ENCODE assay signal across 24 cellular contexts in the genomic region with DNA sequence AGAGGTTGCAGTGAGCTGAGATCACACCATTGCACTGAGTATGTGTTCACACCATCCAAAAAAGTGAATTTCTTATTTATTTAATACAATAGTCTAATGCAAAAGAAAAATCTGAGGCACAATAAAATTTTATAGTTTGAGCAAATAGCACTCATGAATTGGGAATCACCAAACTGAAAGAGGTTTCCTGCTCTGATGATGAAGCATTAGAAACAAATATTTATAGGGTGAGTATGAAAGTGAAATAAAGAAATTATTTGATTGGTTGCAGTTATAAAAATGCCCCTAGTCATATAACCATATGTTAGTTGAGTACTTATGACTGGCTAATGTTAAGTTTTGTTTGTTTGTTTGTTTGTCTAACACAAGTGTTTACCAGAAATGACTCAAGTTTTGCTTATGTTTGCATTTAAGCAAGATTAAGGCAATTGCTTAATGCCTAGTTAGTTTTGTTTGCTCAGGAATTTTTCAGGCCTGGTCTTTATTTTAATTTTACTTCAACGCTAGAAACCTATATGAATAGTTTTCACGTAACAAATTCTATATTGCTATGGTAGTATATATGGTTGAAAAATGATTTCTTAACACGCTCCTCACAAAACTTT.
DNase-seq lines count a peak whose midpoint lies in the region; ATAC-seq, FAIRE-seq and TF ChIP-seq lines count a peak whose summit lies in the region.
"Had no signal": no experiment of that assay in that cellular context is flagged by ENCODE, and none has a peak within 500 bp of the region (broad histone marks: within the 10 kb centered on the region; RNA-seq: fewer than 3 reads in every experiment).

No MANE protein-coding gene starts in this region.

- TF ChIP-seq CTCF in HepG2 (CRISPR knock-in tag; IDR thresholded peaks at IDR 0.05), result no peak
- TF ChIP-seq CTCF in right lobe of liver (IDR thresholded peaks at IDR 0.05), result no peak
- no peak for TF ChIP-seq CTCF in OCI-LY3 (IDR thresholded peaks at IDR 0.05; ENCODE audit: low read depth, low read length)
- no peak for TF ChIP-seq CTCF in bronchial epithelial cell (IDR thresholded peaks at IDR 0.05; ENCODE audit: insufficient read depth, low read length, severe bottlenecking)

- ATAC-seq in HepG2, result no peak
- ATAC-seq in right lobe of liver, result no peak
- ATAC-seq: A549 had no signal

- TF ChIP-seq POLR2A in HepG2 (IDR thresholded peaks at IDR 0.05; ENCODE audit: insufficient read depth in 1 of 2, low read depth in 2 of 2, low read length in 2 of 2) (no peak), right lobe of liver (IDR thresholded peaks at IDR 0.05) (no peak)

- no peaks in the 10 kb centered on the region for H3K27me3 ChIP-seq in HepG2 (ENCODE audit: control insufficient read depth in 1 of 2, insufficient read depth in 2 of 2, low read length in 2 of 2)
- no peaks in the 10 kb centered on the region for H3K27me3 ChIP-seq in right lobe of liver
- no peaks in the 10 kb centered on the region for H3K27me3 ChIP-seq in OCI-LY3 (ENCODE audit: low read depth, low read length)
- H3K27me3 ChIP-seq in bronchial epithelial cell (ENCODE audit: control insufficient read depth, insufficient read depth, low read length), result no peaks in the 10 kb centered on the region
- H3K27me3 ChIP-seq: BE2C; BLaER1 treated with 17β-estradiol and CSF1 and Interleukin-3, amounts not matched to agents 10 nM and 100 nM had no signal

- H3K27ac ChIP-seq in HepG2 (ENCODE audit: extremely low read length, insufficient read depth, low read length), result no peak overlapping the region
- H3K27ac ChIP-seq in right lobe of liver, result no peak overlapping the region
- H3K27ac ChIP-seq in OCI-LY3 (ENCODE audit: low read length), result no peak overlapping the region
- H3K27ac ChIP-seq: 22Rv1, A549, GM23248 had no signal

- H3K9ac ChIP-seq in HepG2 (ENCODE audit: insufficient read depth, low read depth, low read length), result no peak overlapping the region
- no peak overlapping the region for H3K9ac ChIP-seq in OCI-LY3 (ENCODE audit: low read length)
- H3K9ac ChIP-seq: BLaER1 treated with 17β-estradiol and CSF1 and Interleukin-3, amounts not matched to agents 10 nM and 100 nM; GM23248 had no signal

- CTCF ChIA-PET in HepG2 (lab: Yijun Ruan, JAX; ENCODE audit: low intra/inter-chr PET ratio, low total read pairs), result no interaction called here

- TF ChIP-seq RAD21 in HepG2 (CRISPR knock-in tag; IDR thresholded peaks at IDR 0.05), result no peak

- no TSS peak for BruUV-seq in HepG2 (replicated peaks; lab: Mats Ljungman, UMichigan)

- DNase-seq in HepG2 (ENCODE audit: low spot score), result no peak
- DNase-seq in right lobe of liver, result no peak
- DNase-seq in bronchial epithelial cell (ENCODE audit: low read depth), result peak; percentile 11
- no peak for DNase-seq in NCI-H226
- no peak for DNase-seq in DMS114 treated with DMSO at 0.1 percent for 48 hours (lab: John Stamatoyannopoulos, UW; ENCODE audit: unreplicated experiment)
- DNase-seq: ACHN; BE2C; CD4-positive, alpha-beta T cell; CD8-positive, alpha-beta memory T cell; DMS 273 treated with DMSO at 0.1 percent for 48 hours; DMS53; DMS79 treated with DMSO at 0.1 percent for 48 hours; GM23248; H7; HCEC 1CT had no signal

- H3K79me2 ChIP-seq in HepG2 (ENCODE audit: insufficient read depth, low read length), result no peaks in the 10 kb centered on the region
- no peaks in the 10 kb centered on the region for H3K79me2 ChIP-seq in OCI-LY3 (ENCODE audit: low read length)

- no peaks in the 10 kb centered on the region for H3K4me1 ChIP-seq in HepG2 (ENCODE audit: insufficient read depth, low read length)
- H3K4me1 ChIP-seq in right lobe of liver, result no peaks in the 10 kb centered on the region
- peaks cover 40% of the 10 kb centered on the region for H3K4me1 ChIP-seq in OCI-LY3 (ENCODE audit: low read length)
- H3K4me1 ChIP-seq: A549, BE2C had no signal

- POLR2A ChIA-PET in HepG2 (lab: Yijun Ruan, JAX), result no interaction called here

- H3K9me3 ChIP-seq in HepG2 (ENCODE audit: low read length) (no peaks in the 10 kb centered on the region), right lobe of liver (no peaks in the 10 kb centered on the region), OCI-LY3 (ENCODE audit: insufficient read depth, low read length) (no peaks in the 10 kb centered on the region)
- H3K9me3 ChIP-seq: A549; BE2C; BLaER1 treated with 17β-estradiol and CSF1 and Interleukin-3, amounts not matched to agents 10 nM and 100 nM had no signal

- TF ChIP-seq EP300 in HepG2 (IDR thresholded peaks at IDR 0.05; ENCODE audit: low read depth in 2 of 2, low read length in 2 of 2) (no peak), HepG2 (CRISPR knock-in tag; IDR thresholded peaks at IDR 0.05; ENCODE audit: borderline replicate concordance) (no peak)

- intact Hi-C loops in HepG2 (cut with micrococcal nuclease; ENCODE audit: unreplicated experiment) (no loop called here), right lobe of liver (cut with DNase I) (no loop called here)

- no peak overlapping the region for H3K4me2 ChIP-seq in HepG2 (ENCODE audit: low read depth, low read length)
- peak overlapping the region; percentile 68; the same call in 1 of the 2 replicates for H3K4me2 ChIP-seq in OCI-LY3 (ENCODE audit: low read length)
- H3K4me2 ChIP-seq: A549 had no signal

- FAIRE-seq in HepG2 (lab: Jason Lieb, UNC) (no peak), bronchial epithelial cell (lab: Jason Lieb, UNC) (no peak)
- FAIRE-seq: A549, D721Med, G401.6, GM12892, GM19239, H1 had no signal

- H3K36me3 ChIP-seq in HepG2 (replicated peaks in 1 of 2; ENCODE audit: control insufficient read depth in 1 of 2, insufficient read depth in 2 of 2, low read length in 2 of 2), result no peaks in the 10 kb centered on the region
- H3K36me3 ChIP-seq in right lobe of liver, result no peaks in the 10 kb centered on the region
- no peaks in the 10 kb centered on the region for H3K36me3 ChIP-seq in OCI-LY3 (replicated peaks; ENCODE audit: low read depth, low read length)
- no peaks in the 10 kb centered on the region for H3K36me3 ChIP-seq in bronchial epithelial cell (ENCODE audit: control insufficient read depth, insufficient read depth, low read length)
- H3K36me3 ChIP-seq: BE2C; BLaER1 treated with 17β-estradiol and CSF1 and Interleukin-3, amounts not matched to agents 10 nM and 100 nM had no signal

- H3K4me3 ChIP-seq in HepG2 (replicated peaks in 1 of 3; ENCODE audit: insufficient read depth in 1 of 3, low read depth in 2 of 3, low read length in 3 of 3) (no peak overlapping the region), right lobe of liver (no peak overlapping the region), OCI-LY3 (ENCODE audit: low read length) (no peak overlapping the region), bronchial epithelial cell (ENCODE audit: low read depth, low read length) (no peak overlapping the region)
- H3K4me3 ChIP-seq: A549; BLaER1 treated with 17β-estradiol and CSF1 and Interleukin-3, amounts not matched to agents 10 nM and 100 nM; GM23248 had no signal

- no peaks in the 10 kb centered on the region for H4K20me1 ChIP-seq in HepG2 (ENCODE audit: insufficient read depth, low read length)
- H4K20me1 ChIP-seq in OCI-LY3 (ENCODE audit: insufficient read depth, low read length), result no peaks in the 10 kb centered on the region
- H4K20me1 ChIP-seq: BLaER1 treated with 17β-estradiol and CSF1 and Interleukin-3, amounts not matched to agents 10 nM and 100 nM had no signal

- WGBS in HepG2 (ENCODE audit: low lambda C conversion rate), result 10% methylated on average over 3 of the region's 3 CpGs
- 81% methylated on average over 3 of the region's 3 CpGs for WGBS in right lobe of liver (ENCODE audit: insufficient coverage, low coverage, low lambda C conversion rate, missing lambda C conversion rate)

- in situ Hi-C loops in HepG2 (cut with HindIII; ENCODE audit: extremely low pct_ligation_motif_present, low pct_unique_long_range_greater_than_20kb), result no loop called here

- no peak overlapping the region for H2AFZ ChIP-seq in HepG2 (ENCODE audit: low read length)
- H2AFZ ChIP-seq in OCI-LY3 (ENCODE audit: low read depth, low read length), result no peak overlapping the region
- H2AFZ ChIP-seq: GM23248 had no signal

TF ChIP-seq in HepG2, 621 proteins besides CTCF, POLR2A, EP300 and RAD21:
- peak; percentile 58; the same call in 1 of the 2 replicates for TF ChIP-seq MAFF (IDR thresholded peaks at IDR 0.05; ENCODE audit: low read depth, low read length)
- no peak for TF ChIP-seq SIN3B (IDR thresholded peaks at IDR 0.05; ENCODE audit: low read length)
- peak in 1 of 2 experiments; percentile 65; a peak in 2 of 4 replicates for TF ChIP-seq MAFK (conservative IDR thresholded peaks at IDR 0.05 in 1 of 2, IDR thresholded peaks at IDR 0.05 in 1 of 2; ENCODE audit: low read length in 2 of 2)
